12 cellular contexts compared by ENCODE assay signal in the genomic region with DNA sequence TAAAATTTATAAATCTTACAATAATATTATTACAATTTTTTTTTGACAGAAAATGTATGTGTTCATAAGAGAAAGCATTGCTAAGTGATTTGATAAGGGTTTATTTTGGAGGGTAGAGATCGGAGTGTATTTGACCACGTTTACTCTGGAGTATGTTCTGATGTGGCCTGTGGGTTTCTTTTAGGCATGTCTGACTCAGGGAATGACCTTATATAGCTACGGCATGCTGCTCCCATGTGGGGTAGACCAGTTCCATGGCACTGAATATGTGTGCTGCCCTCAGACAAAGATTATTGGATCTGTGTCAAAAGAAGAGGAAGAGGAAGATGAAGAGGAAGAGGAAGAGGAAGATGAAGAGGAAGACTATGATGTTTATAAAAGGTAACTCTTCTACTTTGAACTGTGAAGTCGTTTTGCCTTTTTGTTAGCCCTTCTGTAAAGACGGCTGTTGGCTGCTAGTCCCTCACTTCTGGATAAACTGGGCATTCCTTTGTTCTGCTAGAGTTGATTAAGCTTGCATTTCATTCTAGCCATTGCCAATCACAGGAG. TPM values are rescaled to one million over a fixed set of nuclear protein-coding genes. Genes with fewer than 3 reads are reported as not detected.
DNase-seq lines count a peak whose midpoint lies in the region; ATAC-seq, FAIRE-seq and TF ChIP-seq lines count a peak whose summit lies in the region.
"Had no signal": no experiment of that assay in that cellular context is flagged by ENCODE, and none has a peak within 500 bp of the region (broad histone marks: within the 10 kb centered on the region; RNA-seq: fewer than 3 reads in every experiment).

No MANE protein-coding gene starts in this region.

- peaks cover 89% of the 10 kb centered on the region for H3K4me1 Mint-ChIP-seq in CD14-positive monocyte

- peak overlapping the region in 1 of 2 donors; percentile 5 for H3K4me3 Mint-ChIP-seq in CD14-positive monocyte
- H3K4me3 Mint-ChIP-seq: activated CD4-positive, alpha-beta T cell treated with anti-CD3 and anti-CD28 coated beads, Interleukin-2, amount 10 ng/mL, durations not matched to agents 24 days and 14 days had no signal

- DNase-seq in CD14-positive monocyte (ENCODE audit: low spot score) (no peak), HL-60 (ENCODE audit: low read depth in 1 of 2, low spot score in 1 of 2) (no peak), astrocyte of the cerebellum (ENCODE audit: low read depth) (peak; percentile 66), myocyte (ENCODE audit: low read depth) (peak; percentile 89), GM12891 (ENCODE audit: insufficient read length, low spot score) (no peak), NCI-H748 treated with DMSO at 0.1 percent for 48 hours (lab: John Stamatoyannopoulos, UW) (no peak), cortex of kidney (lab: John Stamatoyannopoulos, UW) (no peak)
- DNase-seq: activated CD4-positive, alpha-beta T cell treated with anti-CD3 and anti-CD28 coated beads, Interleukin-2, amount 10 ng/mL, durations not matched to agents 24 days and 14 days; dorsolateral prefrontal cortex; MM.1S; tibial artery had no signal

- TF ChIP-seq POLR2A in GM12891 (IDR thresholded peaks at IDR 0.05; ENCODE audit: low read depth, low read length) = no peak

- H3K4me3 ChIP-seq in HL-60 (replicated peaks; ENCODE audit: insufficient read depth, low read length) = no peak overlapping the region
- no peak overlapping the region for H3K4me3 ChIP-seq in astrocyte of the cerebellum (ENCODE audit: low read depth, low read length)
- H3K4me3 ChIP-seq: dorsolateral prefrontal cortex, tibial artery had no signal

- in situ Hi-C loops in astrocyte of the cerebellum (cut with HindIII; ENCODE audit: low sequenced_read_pairs) = no loop called here

- intact Hi-C loops in CD14-positive monocyte (cut with micrococcal nuclease) = loop anchor here in 1 of 2 donors (5.0 kb wide), 2 partner anchors 34 to 49 kb away; no protein-coding TSS in a partner anchor

- peak overlapping the region; percentile 25 for H3K27ac ChIP-seq in HL-60 (replicated peaks)

- peaks cover 0 to 3% (median 0%) of the 10 kb centered on the region in 7 donors for H3K9me3 Mint-ChIP-seq in CD14-positive monocyte
- H3K9me3 Mint-ChIP-seq: activated CD4-positive, alpha-beta T cell treated with anti-CD3 and anti-CD28 coated beads, Interleukin-2, amount 10 ng/mL, durations not matched to agents 24 days and 14 days had no signal

- peak overlapping the region; percentile 98 to 100 (median 100) for H3K27ac Mint-ChIP-seq in CD14-positive monocyte
- H3K27ac Mint-ChIP-seq: activated CD4-positive, alpha-beta T cell treated with anti-CD3 and anti-CD28 coated beads, Interleukin-2, amount 10 ng/mL, durations not matched to agents 24 days and 14 days had no signal

- H3K36me3 Mint-ChIP-seq in CD14-positive monocyte = peaks cover 67 to 81% of the 10 kb centered on the region in 2 donors

- no peaks in the 10 kb centered on the region for H3K27me3 ChIP-seq in HL-60 (ENCODE audit: insufficient read depth, poor library complexity, severe bottlenecking)
- H3K27me3 ChIP-seq: dorsolateral prefrontal cortex, tibial artery had no signal

- no peak for FAIRE-seq in GM12891 (lab: Jason Lieb, UNC)

- TF ChIP-seq CTCF in CD14-positive monocyte (IDR thresholded peaks at IDR 0.05) = no peak
- no peak for TF ChIP-seq CTCF in HL-60 (IDR thresholded peaks at IDR 0.05; ENCODE audit: insufficient read depth, low read length)
- TF ChIP-seq CTCF in astrocyte of the cerebellum (IDR thresholded peaks at IDR 0.05; ENCODE audit: low read depth, low read length, missing control alignments) = no peak

- ATAC-seq in GM21381 (IDR thresholded peaks at IDR 0.05; ENCODE audit: unreplicated experiment) = no peak

- H3K27me3 Mint-ChIP-seq in CD14-positive monocyte (ENCODE audit: low read depth in 3 of 3) = peaks cover 0 to 4% (median 2%) of the 10 kb centered on the region in 3 donors

TF ChIP-seq in GM12891, 5 proteins besides CTCF, POLR2A, EP300 and RAD21:
- no peak for TF ChIP-seq SPI1 (IDR thresholded peaks at IDR 0.05; ENCODE audit: low read depth, low read length)
- no peak for TF ChIP-seq PAX5 (IDR thresholded peaks at IDR 0.05; ENCODE audit: insufficient read depth, low read length, severe bottlenecking)
- TF ChIP-seq POU2F2 (IDR thresholded peaks at IDR 0.05; ENCODE audit: low read depth, low read length) = no peak
- TF ChIP-seq TAF1 (IDR thresholded peaks at IDR 0.05; ENCODE audit: low read depth, low read length) = no peak
- no peak for TF ChIP-seq POLR2AphosphoS5 (IDR thresholded peaks at IDR 0.05; ENCODE audit: low read depth, low read length)

RNA-seq across cellular contexts. Expression of a gene that starts 38.1 kb away (rescaled TPM):
- 10 to 100 TPM; 13.3 to 23.6 TPM for polyA plus RNA-seq in CD14-positive monocyte
- total RNA-seq in myocyte = not detected in 2 replicates
- polyA plus RNA-seq in myocyte (2012) = not detected
- polyA plus RNA-seq in GM12891 (2012; ENCODE audit: low read depth, missing spikeins) = 0.08 TPM
- total RNA-seq: activated CD4-positive, alpha-beta T cell treated with anti-CD3 and anti-CD28 coated beads, Interleukin-2, amount 10 ng/mL, durations not matched to agents 24 days and 14 days had no signal

RNA-seq across cellular contexts. Expression of a gene that starts 51.8 kb away (rescaled TPM):
- polyA plus RNA-seq in CD14-positive monocyte = 100 to 1,000 TPM; 486 to 591 TPM
- 120 and 177 TPM in 2 replicates for total RNA-seq in myocyte
- polyA plus RNA-seq in myocyte (2012) = 243 TPM
- 5.1 TPM for polyA plus RNA-seq in GM12891 (2012; ENCODE audit: low read depth, missing spikeins)

Comparison
In these comparisons a context has a peak if more than half of its experiments do, and no peak if none do; other contexts are left out.
1. DNase-seq: peak in astrocyte of the cerebellum (single experiment) and myocyte (single experiment); none in CD14-positive monocyte (single experiment), HL-60 (0 of 2), GM12891 (single experiment), NCI-H748 treated with DMSO at 0.1 percent for 48 hours (single experiment) and cortex of kidney (single experiment).